In genomic region chr1:222880586-222880985, GRCh38 we compare ENCODE assay signal across 12 cellular contexts.
DNase-seq lines count a peak whose midpoint lies in the region; ATAC-seq and TF ChIP-seq lines count a peak whose summit lies in the region.
"Had no signal": no experiment of that assay in that cellular context is flagged by ENCODE, and none has a peak within 500 bp of the region (broad histone marks: within the 10 kb centered on the region; RNA-seq: fewer than 3 reads in every experiment).

No MANE protein-coding gene starts in this region.

- peak; percentile 27 for DNase-seq in stimulated activated naive CD4-positive, alpha-beta T cell treated with Interleukin-2 at 50 U/mL for 16 hours (lab: John Stamatoyannopoulos, UW)
- DNase-seq in stimulated activated naive CD4-positive, alpha-beta T cell (lab: John Stamatoyannopoulos, UW): no peak
- DNase-seq in activated T-helper 1 cell treated with anti-CD3 and anti-CD28 coated beads, Interleukin-12 subunit alpha, Interleukin-12 subunit beta, Interleukin-2, Interleukin-4 antibody, amounts not matched to agents 30 ng/mL and 10 ng/mL and 1 ng/mL, durations not matched to agents 14 hours and 24 hours and 36 hours (ENCODE audit: low spot score): no peak
- DNase-seq in iris pigment epithelial cell (ENCODE audit: low read depth) (peak; percentile 84), thyroid gland (no peak)
- no peak for DNase-seq in naive thymus-derived CD4-positive, alpha-beta T cell
- DNase-seq: NCI-H1417 had no signal

- H3K4me3 ChIP-seq in naive thymus-derived CD4-positive, alpha-beta T cell (ENCODE audit: low read length): no peak overlapping the region
- no peak overlapping the region for H3K4me3 ChIP-seq in thyroid gland (replicated peaks in 1 of 3)
- H3K4me3 ChIP-seq: prostate gland had no signal

- intact Hi-C loops in activated T-helper 1 cell treated with anti-CD3 and anti-CD28 coated beads, Interleukin-12 subunit alpha, Interleukin-12 subunit beta, Interleukin-2, Interleukin-4 antibody, amounts not matched to agents 30 ng/mL and 10 ng/mL and 1 ng/mL, durations not matched to agents 14 hours and 24 hours and 36 hours (cut with micrococcal nuclease): loop anchor here (1.0 to 5.0 kb wide), 3 partner anchors 17 to 228 kb away; partner anchors contain the start of gene DISP1
- intact Hi-C loops in naive thymus-derived CD4-positive, alpha-beta T cell (cut with micrococcal nuclease): no loop called here
- intact Hi-C loops in thyroid gland (cut with DNase I): no loop called here

- CTCF ChIA-PET in naive thymus-derived CD4-positive, alpha-beta T cell (lab: Charles Lee): no interaction called here

- no peaks in the 10 kb centered on the region for H3K9me3 ChIP-seq in naive thymus-derived CD4-positive, alpha-beta T cell (ENCODE audit: control insufficient read depth in 2 of 3, low read length in 3 of 3)
- no peaks in the 10 kb centered on the region for H3K9me3 ChIP-seq in thyroid gland
- H3K9me3 ChIP-seq: prostate gland had no signal

- no peaks in the 10 kb centered on the region for H3K9me3 Mint-ChIP-seq in activated T-helper 1 cell treated with anti-CD3 and anti-CD28 coated beads, Interleukin-12 subunit alpha, Interleukin-12 subunit beta, Interleukin-2, Interleukin-4 antibody, amounts not matched to agents 30 ng/mL and 10 ng/mL and 1 ng/mL, durations not matched to agents 14 hours and 24 hours and 36 hours
- H3K9me3 Mint-ChIP-seq in naive thymus-derived CD4-positive, alpha-beta T cell: peaks cover 0 to 5% (median 0%) of the 10 kb centered on the region in 11 donors

- no peak overlapping the region for H3K4me3 Mint-ChIP-seq in activated T-helper 1 cell treated with anti-CD3 and anti-CD28 coated beads, Interleukin-12 subunit alpha, Interleukin-12 subunit beta, Interleukin-2, Interleukin-4 antibody, amounts not matched to agents 30 ng/mL and 10 ng/mL and 1 ng/mL, durations not matched to agents 14 hours and 24 hours and 36 hours
- H3K4me3 Mint-ChIP-seq in naive thymus-derived CD4-positive, alpha-beta T cell: no peak overlapping the region
- H3K4me3 Mint-ChIP-seq: CD14-positive monocyte had no signal

- TF ChIP-seq CTCF in thyroid gland (IDR thresholded peaks at IDR 0.05): no peak

- H3K27ac Mint-ChIP-seq in activated T-helper 1 cell treated with anti-CD3 and anti-CD28 coated beads, Interleukin-12 subunit alpha, Interleukin-12 subunit beta, Interleukin-2, Interleukin-4 antibody, amounts not matched to agents 30 ng/mL and 10 ng/mL and 1 ng/mL, durations not matched to agents 14 hours and 24 hours and 36 hours: peak overlapping the region; percentile 40
- H3K27ac Mint-ChIP-seq in naive thymus-derived CD4-positive, alpha-beta T cell: no peak overlapping the region
- H3K27ac Mint-ChIP-seq: CD14-positive monocyte had no signal

- WGBS in thyroid gland, 2 donors: 82 to 84% methylated on average over 2 of the region's 2 CpGs

- no peaks in the 10 kb centered on the region for H3K36me3 Mint-ChIP-seq in activated T-helper 1 cell treated with anti-CD3 and anti-CD28 coated beads, Interleukin-12 subunit alpha, Interleukin-12 subunit beta, Interleukin-2, Interleukin-4 antibody, amounts not matched to agents 30 ng/mL and 10 ng/mL and 1 ng/mL, durations not matched to agents 14 hours and 24 hours and 36 hours (ENCODE audit: low read depth)
- peaks cover 0 to 22% (median 9%) of the 10 kb centered on the region in 5 donors for H3K36me3 Mint-ChIP-seq in naive thymus-derived CD4-positive, alpha-beta T cell

- no peak for TF ChIP-seq POLR2A in thyroid gland (IDR thresholded peaks at IDR 0.05)

- H3K27ac ChIP-seq in naive thymus-derived CD4-positive, alpha-beta T cell (ENCODE audit: low read depth, low read length): no peak overlapping the region
- H3K27ac ChIP-seq in thyroid gland: no peak overlapping the region
- H3K27ac ChIP-seq: prostate gland had no signal

- ATAC-seq in GM19351 (IDR thresholded peaks at IDR 0.05; ENCODE audit: unreplicated experiment) (no peak), GM21423 (IDR thresholded peaks at IDR 0.05; ENCODE audit: unreplicated experiment) (no peak)
- no peak for ATAC-seq in naive thymus-derived CD4-positive, alpha-beta T cell
- ATAC-seq: Panc1 had no signal

- H3K36me3 ChIP-seq in naive thymus-derived CD4-positive, alpha-beta T cell (ENCODE audit: control insufficient read depth in 2 of 3, insufficient read depth in 3 of 3, low read length in 3 of 3): no peaks in the 10 kb centered on the region
- no peaks in the 10 kb centered on the region for H3K36me3 ChIP-seq in thyroid gland
- H3K36me3 ChIP-seq: prostate gland had no signal

- H3K4me1 Mint-ChIP-seq in activated T-helper 1 cell treated with anti-CD3 and anti-CD28 coated beads, Interleukin-12 subunit alpha, Interleukin-12 subunit beta, Interleukin-2, Interleukin-4 antibody, amounts not matched to agents 30 ng/mL and 10 ng/mL and 1 ng/mL, durations not matched to agents 14 hours and 24 hours and 36 hours (ENCODE audit: low read depth): peaks cover 10% of the 10 kb centered on the region
- H3K4me1 Mint-ChIP-seq in naive thymus-derived CD4-positive, alpha-beta T cell: peaks cover 5 to 30% (median 17%) of the 10 kb centered on the region in 7 donors
- H3K4me1 Mint-ChIP-seq: CD14-positive monocyte had no signal

- no peaks in the 10 kb centered on the region for H3K27me3 ChIP-seq in naive thymus-derived CD4-positive, alpha-beta T cell (ENCODE audit: control insufficient read depth in 2 of 2, insufficient read depth in 2 of 2, low read length in 2 of 2)
- no peaks in the 10 kb centered on the region for H3K27me3 ChIP-seq in thyroid gland

- no peaks in the 10 kb centered on the region for H3K4me1 ChIP-seq in naive thymus-derived CD4-positive, alpha-beta T cell (ENCODE audit: control insufficient read depth in 2 of 2, insufficient read depth in 2 of 2, low read length in 2 of 2)
- H3K4me1 ChIP-seq in thyroid gland: no peaks in the 10 kb centered on the region
- H3K4me1 ChIP-seq: prostate gland had no signal

- no peaks in the 10 kb centered on the region for H3K27me3 Mint-ChIP-seq in activated T-helper 1 cell treated with anti-CD3 and anti-CD28 coated beads, Interleukin-12 subunit alpha, Interleukin-12 subunit beta, Interleukin-2, Interleukin-4 antibody, amounts not matched to agents 30 ng/mL and 10 ng/mL and 1 ng/mL, durations not matched to agents 14 hours and 24 hours and 36 hours (ENCODE audit: insufficient read depth)
- no peaks in the 10 kb centered on the region for H3K27me3 Mint-ChIP-seq in naive thymus-derived CD4-positive, alpha-beta T cell

- POLR2A ChIA-PET in naive thymus-derived CD4-positive, alpha-beta T cell (lab: Charles Lee): no interaction called here

Comparison
In these comparisons a context has a peak if more than half of its experiments do, and no peak if none do; other contexts are left out.
1. DNase-seq: peak in stimulated activated naive CD4-positive, alpha-beta T cell treated with Interleukin-2 at 50 U/mL for 16 hours (single experiment) and iris pigment epithelial cell (single experiment); none in stimulated activated naive CD4-positive, alpha-beta T cell (0 of 6), activated T-helper 1 cell treated with anti-CD3 and anti-CD28 coated beads, Interleukin-12 subunit alpha, Interleukin-12 subunit beta, Interleukin-2, Interleukin-4 antibody, amounts not matched to agents 30 ng/mL and 10 ng/mL and 1 ng/mL, durations not matched to agents 14 hours and 24 hours and 36 hours (single experiment), naive thymus-derived CD4-positive, alpha-beta T cell (0 of 9) and thyroid gland (0 of 2).